ENCODE assay signal across 17 cellular contexts in genomic region chr10:15197911-15198310, GRCh38.
"Had no signal": no experiment of that assay in that cellular context is flagged by ENCODE, and none has a peak within 500 bp of the region (broad histone marks: within the 10 kb centered on the region; RNA-seq: fewer than 3 reads in every experiment).

No MANE protein-coding gene starts in this region.

- H3K4me1 ChIP-seq: tibial artery had no signal

- ATAC-seq: activated T-cell treated with anti-CD3 and anti-CD28 coated beads, Interleukin-2, amount 50 U/mL, for 72 hours; esophagus mucosa; gastroesophageal sphincter; heart left ventricle; natural killer cell treated with Interleukin-12 subunit alpha and Interleukin-12 subunit beta and Interleukin-15 and Interleukin-18, amount 100 ng/mL, for 72 hours had no signal

- H3K9me3 ChIP-seq: gastroesophageal sphincter, tibial artery had no signal

- H3K36me3 ChIP-seq: brain microvascular endothelial cell, gastroesophageal sphincter, heart left ventricle, tibial artery had no signal

- H3K9me3 Mint-ChIP-seq: activated naive CD8-positive, alpha-beta T cell treated with anti-CD3 and anti-CD28 coated beads, Interleukin-2, amount 10 ng/mL, durations not matched to agents 7 days and 5 days; activated T-cell treated with anti-CD3 and anti-CD28 coated beads, Interleukin-2, amount 50 U/mL, for 72 hours; immature natural killer cell; natural killer cell treated with Interleukin-12 subunit alpha and Interleukin-12 subunit beta and Interleukin-15 and Interleukin-18, amount 100 ng/mL, for 72 hours; T-helper 1 cell treated with Interleukin-12 subunit alpha and Interleukin-12 subunit beta and Interleukin-4 antibody, amounts not matched to agents 30 μg/mL and 1 μg/mL, for 36 hours had no signal

- DNase-seq: activated CD4-positive, alpha-beta T cell treated with anti-CD3 and anti-CD28 coated beads, Interleukin-2, amount 50 U/mL, for 1 hour; activated CD4-positive, CD25-positive, alpha-beta regulatory T cell treated with anti-CD3 and anti-CD28 coated beads, Interleukin-2, amount 50 U/mL, for 72 hours; activated naive CD8-positive, alpha-beta T cell treated with anti-CD3 and anti-CD28 coated beads, Interleukin-2, amount 10 ng/mL, durations not matched to agents 7 days and 5 days; activated T-cell treated with anti-CD3 and anti-CD28 coated beads, Interleukin-2, amount 50 U/mL, for 72 hours; brain microvascular endothelial cell; cerebellar nuclear complex; effector CD4-positive, alpha-beta T cell; heart left ventricle; immature natural killer cell; mesendoderm; nucleus accumbens; tibial artery had no signal

- H3K4me3 Mint-ChIP-seq: immature natural killer cell; natural killer cell treated with Interleukin-12 subunit alpha and Interleukin-12 subunit beta and Interleukin-15 and Interleukin-18, amount 100 ng/mL, for 72 hours had no signal

- H3K36me3 Mint-ChIP-seq: natural killer cell treated with Interleukin-12 subunit alpha and Interleukin-12 subunit beta and Interleukin-15 and Interleukin-18, amount 100 ng/mL, for 72 hours had no signal

- H3K4me3 ChIP-seq: gastroesophageal sphincter, heart left ventricle, tibial artery had no signal

- H3K27me3 ChIP-seq: brain microvascular endothelial cell, gastroesophageal sphincter, heart left ventricle, tibial artery had no signal

- H3K27ac Mint-ChIP-seq: natural killer cell treated with Interleukin-12 subunit alpha and Interleukin-12 subunit beta and Interleukin-15 and Interleukin-18, amount 100 ng/mL, for 72 hours had no signal

- H3K27ac ChIP-seq: gastroesophageal sphincter, tibial artery, VCaP had no signal

- H3K27me3 Mint-ChIP-seq: activated naive CD8-positive, alpha-beta T cell treated with anti-CD3 and anti-CD28 coated beads, Interleukin-2, amount 10 ng/mL, durations not matched to agents 7 days and 5 days; natural killer cell treated with Interleukin-12 subunit alpha and Interleukin-12 subunit beta and Interleukin-15 and Interleukin-18, amount 100 ng/mL, for 72 hours had no signal
